In the genomic region with DNA sequence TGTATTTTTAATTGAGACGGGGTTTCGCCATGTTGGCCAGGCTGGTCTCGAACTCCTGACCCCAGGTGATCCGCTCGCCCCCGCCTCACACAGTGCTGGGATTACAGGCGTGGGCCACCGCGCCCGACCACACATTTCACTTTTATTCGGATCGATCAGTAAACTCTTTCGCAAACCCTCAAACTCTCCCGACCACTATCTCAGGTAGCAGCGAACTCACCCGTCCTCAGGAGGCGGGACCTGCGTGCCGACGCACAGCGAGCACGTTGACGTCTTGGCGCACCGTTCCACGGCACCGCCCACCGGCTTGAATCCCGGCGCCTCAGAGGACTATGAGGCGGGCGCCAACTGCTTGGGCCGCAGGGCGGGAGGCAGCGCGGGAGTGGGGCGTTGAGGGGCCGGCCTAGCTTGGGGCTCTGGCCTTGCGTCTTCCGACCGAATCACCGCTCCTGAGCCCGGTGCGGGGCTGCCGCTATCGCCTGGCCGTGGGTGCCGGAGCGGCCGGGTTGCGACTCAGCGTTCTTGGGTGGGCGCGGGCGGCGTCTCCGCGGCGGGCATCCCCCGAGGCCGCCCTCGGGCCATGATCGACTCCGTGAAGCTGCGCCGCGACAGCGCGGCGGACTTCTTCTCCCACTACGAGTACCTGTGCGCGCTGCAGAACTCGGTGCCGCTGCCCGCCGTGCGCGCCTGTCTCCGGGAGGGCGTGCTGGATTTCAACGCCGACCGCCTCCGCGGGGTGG, we compare ENCODE assay signal across 8 cellular contexts. TPM values are rescaled to one million over a fixed set of nuclear protein-coding genes. Genes with fewer than 3 reads are reported as not detected.
DNase-seq lines count a peak whose midpoint lies in the region; ATAC-seq and TF ChIP-seq lines count a peak whose summit lies in the region.

A gene with protein sequence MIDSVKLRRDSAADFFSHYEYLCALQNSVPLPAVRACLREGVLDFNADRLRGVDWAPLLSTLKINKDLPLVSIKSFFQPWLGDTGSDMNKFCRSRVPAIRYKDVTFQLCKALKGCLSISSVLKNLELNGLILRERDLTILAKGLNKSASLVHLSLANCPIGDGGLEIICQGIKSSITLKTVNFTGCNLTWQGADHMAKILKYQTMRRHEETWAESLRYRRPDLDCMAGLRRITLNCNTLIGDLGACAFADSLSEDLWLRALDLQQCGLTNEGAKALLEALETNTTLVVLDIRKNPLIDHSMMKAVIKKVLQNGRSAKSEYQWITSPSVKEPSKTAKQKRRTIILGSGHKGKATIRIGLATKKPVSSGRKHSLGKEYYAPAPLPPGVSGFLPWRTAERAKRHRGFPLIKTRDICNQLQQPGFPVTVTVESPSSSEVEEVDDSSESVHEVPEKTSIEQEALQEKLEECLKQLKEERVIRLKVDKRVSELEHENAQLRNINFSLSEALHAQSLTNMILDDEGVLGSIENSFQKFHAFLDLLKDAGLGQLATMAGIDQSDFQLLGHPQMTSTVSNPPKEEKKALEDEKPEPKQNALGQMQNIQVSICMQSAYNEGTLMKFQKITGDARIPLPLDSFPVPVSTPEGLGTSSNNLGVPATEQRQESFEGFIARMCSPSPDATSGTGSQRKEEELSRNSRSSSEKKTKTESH (plus strand): TSS at position 305 of the 740 bp plus-strand sequence. CDS start 276 bp downstream, at position 581.

- no peaks in the 10 kb centered on the region for H3K27me3 Mint-ChIP-seq in CD4-positive, alpha-beta T cell
- H3K27me3 Mint-ChIP-seq in activated CD4-positive, alpha-beta memory T cell treated with anti-CD3 and anti-CD28 coated beads, Interleukin-2, amount 10 ng/mL, durations not matched to agents 7 days and 5 days: no peaks in the 10 kb centered on the region

- H3K36me3 Mint-ChIP-seq in CD4-positive, alpha-beta T cell (ENCODE audit: low read depth): peaks cover 14% of the 10 kb centered on the region
- peaks cover 28% of the 10 kb centered on the region for H3K36me3 Mint-ChIP-seq in activated CD4-positive, alpha-beta memory T cell treated with anti-CD3 and anti-CD28 coated beads, Interleukin-2, amount 10 ng/mL, durations not matched to agents 7 days and 5 days (ENCODE audit: low read depth)

- no peak within 1 kb of the TSS for H3K4me3 Mint-ChIP-seq in CD4-positive, alpha-beta T cell
- H3K4me3 Mint-ChIP-seq in activated CD4-positive, alpha-beta memory T cell treated with anti-CD3 and anti-CD28 coated beads, Interleukin-2, amount 10 ng/mL, durations not matched to agents 7 days and 5 days: peak within 1 kb of the TSS; percentile 62

- intact Hi-C loops in CD4-positive, alpha-beta T cell (cut with DNase I, micrococcal nuclease): loop anchor here in 1 of 2 experiments (2.0 to 5.0 kb wide), 2 partner anchors 61 to 1059 kb away; a partner anchor contains a TSS
- intact Hi-C loops in lower leg skin (cut with DNase I; ENCODE audit: low total_unique reads): loop anchor here (10.0 kb wide), 1 partner anchor 129 kb away; no protein-coding TSS in a partner anchor

- POLR2A ChIA-PET in CD4-positive, alpha-beta T cell (lab: Charles Lee): interaction anchor here (0.6 to 1.6 kb wide), 8 partner anchors 9 to 1336 kb away, joined by 3 to 7 read pairs (median 4); a partner anchor contains a TSS
- POLR2A ChIA-PET in activated CD4-positive, alpha-beta memory T cell treated with anti-CD3 and anti-CD28 coated beads, Interleukin-2, amount 10 ng/mL, durations not matched to agents 7 days and 5 days (lab: Charles Lee): interaction anchor here (0.6 to 6.6 kb wide), 9 partner anchors 11 to 433 kb away, joined by 3 to 51 read pairs (median 4); a partner anchor contains a TSS

- CTCF ChIA-PET in CD4-positive, alpha-beta T cell (lab: Charles Lee): interaction anchor here (0.6 kb wide), 1 partner anchor 219 kb away, joined by 3 read pairs; no protein-coding TSS in a partner anchor
- CTCF ChIA-PET in activated CD4-positive, alpha-beta memory T cell treated with anti-CD3 and anti-CD28 coated beads, Interleukin-2, amount 10 ng/mL, durations not matched to agents 7 days and 5 days (lab: Charles Lee): interaction anchor here (1.2 to 1.6 kb wide), 3 partner anchors 25 to 61 kb away, joined by 4 to 5 read pairs (median 5); a partner anchor contains a TSS

- peak within 1 kb of the TSS; percentile 76 for H3K4me3 ChIP-seq in lower leg skin (ENCODE audit: low read depth, poor library complexity, severe bottlenecking)

- ATAC-seq in CD4-positive, alpha-beta T cell (ENCODE audit: poor library complexity): peak; percentile 99
- peak; percentile 99 for ATAC-seq in GM19397 (IDR thresholded peaks at IDR 0.05; ENCODE audit: unreplicated experiment)
- peak; percentile 99 for ATAC-seq in HG03565 (IDR thresholded peaks at IDR 0.05; ENCODE audit: unreplicated experiment)

- WGBS in lower leg skin, 2 donors: 1% methylated on average over 34 to 61 of the region's 86 CpGs

- H3K4me1 Mint-ChIP-seq in CD4-positive, alpha-beta T cell (ENCODE audit: low read depth): peaks cover 39% of the 10 kb centered on the region
- H3K4me1 Mint-ChIP-seq in activated CD4-positive, alpha-beta memory T cell treated with anti-CD3 and anti-CD28 coated beads, Interleukin-2, amount 10 ng/mL, durations not matched to agents 7 days and 5 days: peaks cover 47% of the 10 kb centered on the region

- TF ChIP-seq CTCF in CD4-positive, alpha-beta T cell (IDR thresholded peaks at IDR 0.05): no peak
- TF ChIP-seq CTCF in lower leg skin (IDR thresholded peaks at IDR 0.05): no peak

- H3K9me3 Mint-ChIP-seq in CD4-positive, alpha-beta T cell: no peaks in the 10 kb centered on the region
- no peaks in the 10 kb centered on the region for H3K9me3 Mint-ChIP-seq in activated CD4-positive, alpha-beta memory T cell treated with anti-CD3 and anti-CD28 coated beads, Interleukin-2, amount 10 ng/mL, durations not matched to agents 7 days and 5 days

- peak within 1 kb of the TSS; percentile 90 for H3K27ac Mint-ChIP-seq in CD4-positive, alpha-beta T cell
- peak within 1 kb of the TSS; percentile 72 for H3K27ac Mint-ChIP-seq in activated CD4-positive, alpha-beta memory T cell treated with anti-CD3 and anti-CD28 coated beads, Interleukin-2, amount 10 ng/mL, durations not matched to agents 7 days and 5 days

- H3K9me3 ChIP-seq in CD4-positive, alpha-beta T cell (ENCODE audit: control insufficient read depth, low read length): no peaks in the 10 kb centered on the region

- H3K27me3 ChIP-seq in CD4-positive, alpha-beta T cell (ENCODE audit: control insufficient read depth, insufficient read depth, low read length): no peaks in the 10 kb centered on the region

- TF ChIP-seq POLR2A in lower leg skin (IDR thresholded peaks at IDR 0.05): no peak

- H3K27ac ChIP-seq in CD4-positive, alpha-beta T cell (ENCODE audit: low read depth, low read length): peak within 1 kb of the TSS; percentile 18

- peak; percentile 73 to 88 (median 80) for DNase-seq in CD4-positive, alpha-beta T cell
- DNase-seq in NCI-H82 treated with DMSO at 0.1 percent for 48 hours (lab: John Stamatoyannopoulos, UW; ENCODE audit: unreplicated experiment): peak; percentile 75
- DNase-seq in activated CD4-positive, alpha-beta memory T cell treated with anti-CD3 and anti-CD28 coated beads, Interleukin-2, amount 10 ng/mL, durations not matched to agents 7 days and 5 days: peak; percentile 91
- peak; percentile 93 for DNase-seq in ecto neural progenitor cell (ENCODE audit: low spot score)
- DNase-seq in lower leg skin (ENCODE audit: low spot score in 2 of 2): peak; percentile 86 to 97
- peak; percentile 84 to 87 for DNase-seq in stimulated activated CD4-positive, alpha-beta T cell treated with anti-CD3 and anti-CD28 coated beads, Interleukin-4, amount 100 ng/mL, for 4 hours

RNA-seq across cellular contexts. Expression of the gene that starts here (rescaled TPM):
- 10 to 100 TPM; 10.5 to 12.1 TPM for total RNA-seq in CD4-positive, alpha-beta T cell
- 10 to 100 TPM; 41.8 to 44.3 TPM for total RNA-seq in activated CD4-positive, alpha-beta memory T cell treated with anti-CD3 and anti-CD28 coated beads, Interleukin-2, amount 10 ng/mL, durations not matched to agents 7 days and 5 days
- total RNA-seq in lower leg skin: 10 to 100 TPM in 1 of 4 donors, 1 to 10 TPM in 3; 5.9 to 10.7 (median 7.7) TPM

Comparison
In these comparisons a context has a peak if more than half of its experiments do, and no peak if none do; other contexts are left out.
1. Peak in every context shown above with its lines: DNase-seq, ATAC-seq, H3K4me3 ChIP-seq and H3K27ac ChIP-seq.